ENCODE assay signal across 19 cellular contexts in the genomic region with DNA sequence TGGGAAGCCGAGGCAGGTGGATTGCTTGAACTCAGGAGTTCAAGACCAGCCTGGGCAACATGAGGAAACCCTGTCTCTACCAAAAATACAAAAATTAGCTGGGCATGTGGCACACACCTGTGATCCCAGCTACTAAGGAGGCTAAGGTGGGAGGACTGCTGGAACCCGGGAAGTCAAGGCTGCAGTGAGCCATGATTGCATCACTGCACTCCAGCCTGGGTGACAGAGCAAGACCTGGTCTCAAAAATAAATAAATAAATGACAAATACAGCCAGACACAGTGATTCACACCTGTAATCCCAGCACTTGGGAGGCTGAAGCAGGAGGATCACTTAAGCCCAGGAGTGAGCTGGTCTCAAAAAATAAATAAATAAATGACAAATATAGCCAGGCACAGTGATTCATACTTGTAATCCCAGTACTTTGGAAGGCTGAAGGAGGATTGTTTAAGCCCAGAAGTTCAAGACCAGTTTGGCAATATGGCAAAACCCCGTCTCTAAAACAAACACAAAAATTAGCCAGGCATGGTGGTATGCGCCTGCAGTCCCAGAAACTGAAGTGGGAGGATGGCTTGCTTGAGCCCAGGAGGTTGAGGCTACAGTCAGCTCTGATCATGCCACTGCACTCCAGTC. TPM values are rescaled to one million over a fixed set of nuclear protein-coding genes. Genes with fewer than 3 reads are reported as not detected.
DNase-seq lines count a peak whose midpoint lies in the region; ATAC-seq and TF ChIP-seq lines count a peak whose summit lies in the region.
"Had no signal": no experiment of that assay in that cellular context is flagged by ENCODE, and none has a peak within 500 bp of the region (broad histone marks: within the 10 kb centered on the region; RNA-seq: fewer than 3 reads in every experiment).

No MANE protein-coding gene starts in this region.

- H3K9me2 ChIP-seq in OCI-LY7 (ENCODE audit: insufficient read depth, low read length) = no peaks in the 10 kb centered on the region

- peaks cover 13 to 22% of the 10 kb centered on the region in 2 donors for H3K4me1 Mint-ChIP-seq in stimulated activated naive B cell treated with anti-CD40 and anti-IgM and Interleukin-4, amounts not matched to agents 10 μg/mL and 1 μg/mL and 100 μg/mL, for 72 hours

- peaks cover 71 to 85% of the 10 kb centered on the region in 2 experiments for H3K36me3 ChIP-seq in HEK293 (ENCODE audit: control insufficient read depth in 2 of 2, insufficient read depth in 1 of 2, low read length in 2 of 2)
- peaks cover 8 to 12% of the 10 kb centered on the region in 2 donors for H3K36me3 ChIP-seq in thyroid gland
- peaks cover 90% of the 10 kb centered on the region for H3K36me3 ChIP-seq in OCI-LY7 (ENCODE audit: insufficient read depth, low read length)

- H3K27ac ChIP-seq in HEK293 (ENCODE audit: extremely low read depth, low read depth, low read length) = no peak overlapping the region
- H3K27ac ChIP-seq in thyroid gland = peak overlapping the region in 2 of 3 donors; percentile 5 to 55
- H3K27ac ChIP-seq in OCI-LY7 (ENCODE audit: low read depth, low read length, poor library complexity, severe bottlenecking) = no peak overlapping the region
- H3K27ac ChIP-seq: neural progenitor cell, right lobe of liver had no signal

- H4K20me1 ChIP-seq in OCI-LY7 (ENCODE audit: insufficient read depth, low read length) = 0 out of 2 replicates have a peak, but pooled peaks cover 7% of the 10 kb centered on the region

- 59 to 62% methylated on average over 4 of the region's 4 CpGs for WGBS in thyroid gland, 2 donors

- CTCF ChIA-PET in HEK293 (lab: Yijun Ruan, JAX) = no interaction called here
- CTCF ChIA-PET in OCI-LY7 (lab: Charles Lee; ENCODE audit: unreplicated experiment) = no interaction called here

- no peak overlapping the region for H3K4me2 ChIP-seq in OCI-LY7 (ENCODE audit: low read length)
- H3K4me2 ChIP-seq: neural progenitor cell had no signal

- H3K9me3 Mint-ChIP-seq in stimulated activated naive B cell treated with anti-CD40 and anti-IgM and Interleukin-4, amounts not matched to agents 10 μg/mL and 1 μg/mL and 100 μg/mL, for 72 hours = no peaks in the 10 kb centered on the region
- H3K9me3 Mint-ChIP-seq: activated naive CD8-positive, alpha-beta T cell treated with anti-CD3 and anti-CD28 coated beads, Interleukin-2, amount 10 ng/mL, durations not matched to agents 7 days and 5 days; memory B cell; neural progenitor cell had no signal

- POLR2A ChIA-PET in HEK293 (lab: Yijun Ruan, JAX) (interaction anchor here (0.6 kb wide), 1 partner anchor 57 kb away, joined by 7 read pairs; no protein-coding TSS in a partner anchor), OCI-LY7 (lab: Charles Lee) (interaction anchor here (1.2 kb wide), 1 partner anchor 32 kb away, joined by 4 read pairs; no protein-coding TSS in a partner anchor)

- no TSS peak for BruUV-seq in OCI-LY7 (replicated peaks; lab: Mats Ljungman, UMichigan)

- DNase-seq in amniotic epithelial cell (ENCODE audit: low read depth) (peak; percentile 50), foreskin fibroblast (peak; percentile 26 to 38), thyroid gland (peak; percentile 54 to 58), NCI-H1694 (lab: John Stamatoyannopoulos, UW) (no peak), OCI-LY7 (ENCODE audit: low spot score) (no peak), GM19238 (ENCODE audit: insufficient read length, low spot score) (no peak)
- DNase-seq in stimulated activated naive B cell treated with anti-CD40 and anti-IgM and Interleukin-4, amounts not matched to agents 10 μg/mL and 1 μg/mL and 100 μg/mL, for 72 hours = no peak
- DNase-seq: activated CD4-positive, CD25-positive, alpha-beta regulatory T cell treated with anti-CD3 and anti-CD28 coated beads, Interleukin-2, amount 50 U/mL, for 72 hours; activated naive CD8-positive, alpha-beta T cell treated with anti-CD3 and anti-CD28 coated beads, Interleukin-2, amount 10 ng/mL, durations not matched to agents 7 days and 5 days; activated T-cell treated with anti-CD3 and anti-CD28 coated beads for 4 hours; esophagus squamous epithelium; GOT3; NCI-H1417; NCI-H446; right lobe of liver; stimulated activated CD4-positive, alpha-beta T cell treated with anti-CD3 and anti-CD28 coated beads, Interleukin-4, amount 100 ng/mL, for 1 hour had no signal

- TF ChIP-seq CTCF in HEK293 (tag by site-specific recombination; IDR thresholded peaks at IDR 0.05) = no peak
- no peak for TF ChIP-seq CTCF in foreskin fibroblast (IDR thresholded peaks at IDR 0.05; ENCODE audit: low read depth, low read length)
- TF ChIP-seq CTCF in thyroid gland (IDR thresholded peaks at IDR 0.05) = no peak
- TF ChIP-seq CTCF in OCI-LY7 (conservative IDR thresholded peaks at IDR 0.05; ENCODE audit: low read length) = no peak

- no peak for ATAC-seq in stimulated activated naive B cell treated with anti-CD40 and anti-IgM and Interleukin-4, amounts not matched to agents 10 μg/mL and 1 μg/mL and 100 μg/mL, for 72 hours (replicated peaks)

- H3K4me3 ChIP-seq in HEK293 (ENCODE audit: low read depth, low read length) (no peak overlapping the region), foreskin fibroblast (ENCODE audit: low read depth in 1 of 2, low read length in 2 of 2) (no peak overlapping the region), thyroid gland (replicated peaks in 1 of 3) (no peak overlapping the region), OCI-LY7 (ENCODE audit: low read depth, low read length, poor library complexity, severe bottlenecking) (no peak overlapping the region)
- H3K4me3 ChIP-seq: esophagus squamous epithelium, neural progenitor cell, right lobe of liver had no signal

- H3K36me3 Mint-ChIP-seq in stimulated activated naive B cell treated with anti-CD40 and anti-IgM and Interleukin-4, amounts not matched to agents 10 μg/mL and 1 μg/mL and 100 μg/mL, for 72 hours = peaks cover 17 to 41% of the 10 kb centered on the region in 2 donors

- no peaks in the 10 kb centered on the region for H3K27me3 Mint-ChIP-seq in stimulated activated naive B cell treated with anti-CD40 and anti-IgM and Interleukin-4, amounts not matched to agents 10 μg/mL and 1 μg/mL and 100 μg/mL, for 72 hours
- H3K27me3 Mint-ChIP-seq: activated naive CD8-positive, alpha-beta T cell treated with anti-CD3 and anti-CD28 coated beads, Interleukin-2, amount 10 ng/mL, durations not matched to agents 7 days and 5 days; memory B cell had no signal

- H3K4me3 Mint-ChIP-seq in stimulated activated naive B cell treated with anti-CD40 and anti-IgM and Interleukin-4, amounts not matched to agents 10 μg/mL and 1 μg/mL and 100 μg/mL, for 72 hours = no peak overlapping the region
- H3K4me3 Mint-ChIP-seq: activated naive CD8-positive, alpha-beta T cell treated with anti-CD3 and anti-CD28 coated beads, Interleukin-2, amount 10 ng/mL, durations not matched to agents 7 days and 5 days; memory B cell; neural progenitor cell had no signal

- TF ChIP-seq POLR2A in thyroid gland (IDR thresholded peaks at IDR 0.05) = no peak

- H3K27ac Mint-ChIP-seq in stimulated activated naive B cell treated with anti-CD40 and anti-IgM and Interleukin-4, amounts not matched to agents 10 μg/mL and 1 μg/mL and 100 μg/mL, for 72 hours = no peak overlapping the region
- H3K27ac Mint-ChIP-seq: activated naive CD8-positive, alpha-beta T cell treated with anti-CD3 and anti-CD28 coated beads, Interleukin-2, amount 10 ng/mL, durations not matched to agents 7 days and 5 days; memory B cell had no signal

- intact Hi-C loops in thyroid gland (cut with DNase I) (loop anchor here (10.0 kb wide), 2 partner anchors 97 to 173 kb away; a partner anchor contains a TSS), OCI-LY7 (cut with micrococcal nuclease; ENCODE audit: unreplicated experiment) (no loop called here)

- H3K79me2 ChIP-seq in OCI-LY7 (ENCODE audit: insufficient read depth, low read depth, low read length) = peaks cover 20% of the 10 kb centered on the region

- H3K4me1 ChIP-seq in HEK293 (ENCODE audit: control insufficient read depth, insufficient read depth, low read length) = peaks cover 2% of the 10 kb centered on the region; the same call in 1 of the 2 replicates
- peaks cover 30 to 32% of the 10 kb centered on the region in 2 donors for H3K4me1 ChIP-seq in thyroid gland
- H3K4me1 ChIP-seq in OCI-LY7 (ENCODE audit: insufficient read depth, low read length, poor library complexity, severe bottlenecking) = peaks cover 22% of the 10 kb centered on the region

- no peaks in the 10 kb centered on the region for H3K27me3 ChIP-seq in thyroid gland
- H3K27me3 ChIP-seq: esophagus squamous epithelium, neural progenitor cell, right lobe of liver had no signal

- H2AFZ ChIP-seq in OCI-LY7 (ENCODE audit: low read length) = no peak overlapping the region
- H2AFZ ChIP-seq: neural progenitor cell had no signal

- H3K9me3 ChIP-seq in HEK293 (ENCODE audit: control insufficient read depth, insufficient read depth, low read depth, low read length) = no peaks in the 10 kb centered on the region
- H3K9me3 ChIP-seq in thyroid gland = no peaks in the 10 kb centered on the region
- no peaks in the 10 kb centered on the region for H3K9me3 ChIP-seq in OCI-LY7 (ENCODE audit: low read length)
- H3K9me3 ChIP-seq: esophagus squamous epithelium, right lobe of liver had no signal

TF ChIP-seq in HEK293, 187 proteins besides CTCF, POLR2A, EP300 and RAD21 (continues in another document):
- TF ChIP-seq ZSCAN23 (tag by site-specific recombination; IDR thresholded peaks at IDR 0.05) (no peak), ZNF596 (tag by site-specific recombination; IDR thresholded peaks at IDR 0.05) (no peak), ZNF341 (tag by site-specific recombination; IDR thresholded peaks at IDR 0.05; ENCODE audit: low read depth) (no peak)

RNA-seq across cellular contexts. Expression of a gene that starts 6.2 kb away (rescaled TPM):
- total RNA-seq in thyroid gland = 10 to 100 TPM; 46.2 to 65.5 (median 55.8) TPM
- 40.4 and 46.4 TPM in 2 replicates for total RNA-seq in OCI-LY7 (2014; rRNA removed; shearing (Covaris generic))
- 51.6 and 63.3 TPM in 2 replicates for total RNA-seq in OCI-LY7 (2022)

RNA-seq across cellular contexts. Expression of a gene that starts 10.6 kb away (rescaled TPM):
- total RNA-seq in thyroid gland = 1 to 10 TPM in 1 of 4 donors, under 1 TPM in 3; 0.11 to 1.5 (median 0.34) TPM
- not detected in 2 replicates for total RNA-seq in OCI-LY7 (2014; rRNA removed; shearing (Covaris generic))
- total RNA-seq in OCI-LY7 (2022) = not detected in 2 replicates
- total RNA-seq: activated naive CD8-positive, alpha-beta T cell treated with anti-CD3 and anti-CD28 coated beads, Interleukin-2, amount 10 ng/mL, durations not matched to agents 7 days and 5 days; right lobe of liver had no signal

Comparison
In these comparisons a context has a peak if more than half of its experiments do, and no peak if none do; other contexts are left out.
1. H3K27ac ChIP-seq: peak in thyroid gland (2 of 3); none in HEK293 (single experiment) and OCI-LY7 (single experiment).
2. DNase-seq: peak in amniotic epithelial cell (single experiment), foreskin fibroblast (2 of 2) and thyroid gland (2 of 2); none in NCI-H1694 (single experiment), OCI-LY7 (single experiment), GM19238 (single experiment) and stimulated activated naive B cell treated with anti-CD40 and anti-IgM and Interleukin-4, amounts not matched to agents 10 μg/mL and 1 μg/mL and 100 μg/mL, for 72 hours (single experiment).